In genomic region chr2:111122631-111123421, GRCh38 we compare ENCODE assay signal across 8 cellular contexts. TPM values are rescaled to one million over a fixed set of nuclear protein-coding genes. Genes with fewer than 3 reads are reported as not detected.
DNase-seq lines count a peak whose midpoint lies in the region; ATAC-seq and TF ChIP-seq lines count a peak whose summit lies in the region.

No MANE protein-coding gene starts in this region.

- peak overlapping the region; percentile 42 for H3K27ac Mint-ChIP-seq in activated naive CD8-positive, alpha-beta T cell treated with anti-CD3 and anti-CD28 coated beads, Interleukin-2, amount 50 U/mL, for 24 hours

- H3K9me3 ChIP-seq in Peyer's patch: no peaks in the 10 kb centered on the region
- no peaks in the 10 kb centered on the region for H3K9me3 ChIP-seq in neutrophil
- H3K9me3 ChIP-seq in vagina: no peaks in the 10 kb centered on the region

- H3K27me3 ChIP-seq in Peyer's patch (peaks cover 0 to 4% of the 10 kb centered on the region in 2 donors), neutrophil (peaks cover 46% of the 10 kb centered on the region), vagina (no peaks in the 10 kb centered on the region)

- no peaks in the 10 kb centered on the region for H3K9me3 Mint-ChIP-seq in activated naive CD8-positive, alpha-beta T cell treated with anti-CD3 and anti-CD28 coated beads, Interleukin-2, amount 50 U/mL, for 24 hours

- H3K4me1 Mint-ChIP-seq in activated naive CD8-positive, alpha-beta T cell treated with anti-CD3 and anti-CD28 coated beads, Interleukin-2, amount 50 U/mL, for 24 hours: peaks cover 63% of the 10 kb centered on the region

- H3K27ac ChIP-seq in Peyer's patch (peak overlapping the region; percentile 68 to 93 (median 90)), neutrophil (peak overlapping the region; percentile 91), vagina (peak overlapping the region; percentile 75)

- TF ChIP-seq CTCF in Peyer's patch (IDR thresholded peaks at IDR 0.05) (peak in 1 of 6 experiments; percentile 4), neutrophil (IDR thresholded peaks at IDR 0.05) (no peak), vagina (IDR thresholded peaks at IDR 0.05) (no peak)

- intact Hi-C loops in Right ventricle myocardium superior (cut with DNase I) (no loop called here), vagina (cut with DNase I) (no loop called here)

- H3K4me1 ChIP-seq in Peyer's patch (peaks cover 10 to 36% (median 22%) of the 10 kb centered on the region in 4 donors), neutrophil (ENCODE audit: control insufficient read depth in 1 of 2, insufficient read depth in 1 of 2, low read depth in 1 of 2, low read length in 1 of 2) (peaks cover 49% of the 10 kb centered on the region in 2 experiments), vagina (peaks cover 73% of the 10 kb centered on the region)

- peaks cover 0 to 27% (median 0%) of the 10 kb centered on the region in 3 donors for H3K36me3 ChIP-seq in Peyer's patch
- peaks cover 16% of the 10 kb centered on the region for H3K36me3 ChIP-seq in neutrophil
- H3K36me3 ChIP-seq in vagina: peaks cover 0 to 23% of the 10 kb centered on the region in 2 donors

- TF ChIP-seq POLR2A in Peyer's patch (IDR thresholded peaks at IDR 0.05): peak; percentile 9 to 47
- TF ChIP-seq POLR2A in vagina (IDR thresholded peaks at IDR 0.05): peak in 1 of 2 donors; percentile 72

- peaks cover 51% of the 10 kb centered on the region for H3K36me3 Mint-ChIP-seq in activated naive CD8-positive, alpha-beta T cell treated with anti-CD3 and anti-CD28 coated beads, Interleukin-2, amount 50 U/mL, for 24 hours (ENCODE audit: low read depth)

- ATAC-seq in HG03432 (IDR thresholded peaks at IDR 0.05; ENCODE audit: unreplicated experiment): peak; percentile 1
- ATAC-seq in activated naive CD8-positive, alpha-beta T cell treated with anti-CD3 and anti-CD28 coated beads, Interleukin-2, amount 50 U/mL, for 24 hours: no peak
- peak; percentile 54 for ATAC-seq in Right ventricle myocardium superior (ENCODE audit: poor library complexity)

- DNase-seq in DMS153 treated with DMSO at 0.1 percent for 48 hours (lab: John Stamatoyannopoulos, UW; ENCODE audit: unreplicated experiment) (peak; percentile 71), Peyer's patch (peak; percentile 52 to 85 (median 81)), Right ventricle myocardium superior (peak; percentile 93), vagina (ENCODE audit: extremely low spot score in 2 of 2) (peak in 1 of 2 donors; percentile 93), NAMALWA (ENCODE audit: low spot score) (no peak)
- peak; percentile 49 for DNase-seq in activated naive CD8-positive, alpha-beta T cell treated with anti-CD3 and anti-CD28 coated beads, Interleukin-2, amount 50 U/mL, for 24 hours

- H3K4me3 Mint-ChIP-seq in activated naive CD8-positive, alpha-beta T cell treated with anti-CD3 and anti-CD28 coated beads, Interleukin-2, amount 50 U/mL, for 24 hours: peak overlapping the region; percentile 84

- H3K27me3 Mint-ChIP-seq in activated naive CD8-positive, alpha-beta T cell treated with anti-CD3 and anti-CD28 coated beads, Interleukin-2, amount 50 U/mL, for 24 hours: peaks cover 22% of the 10 kb centered on the region

- peak overlapping the region; percentile 67 to 92 (median 76) for H3K4me3 ChIP-seq in Peyer's patch
- peak overlapping the region; percentile 69 to 97 for H3K4me3 ChIP-seq in neutrophil (ENCODE audit: low read depth in 1 of 2, low read length in 1 of 2)
- H3K4me3 ChIP-seq in vagina: peak overlapping the region; percentile 77 to 88

RNA-seq across cellular contexts. Expression of gene BCL2L11, which starts 2.1 kb away (rescaled TPM):
- total RNA-seq in Peyer's patch (10 to 100 TPM; 35.9 to 98.1 (median 62.2) TPM), Right ventricle myocardium superior (10.8 TPM), vagina (90.1 TPM)
